In the genomic region with DNA sequence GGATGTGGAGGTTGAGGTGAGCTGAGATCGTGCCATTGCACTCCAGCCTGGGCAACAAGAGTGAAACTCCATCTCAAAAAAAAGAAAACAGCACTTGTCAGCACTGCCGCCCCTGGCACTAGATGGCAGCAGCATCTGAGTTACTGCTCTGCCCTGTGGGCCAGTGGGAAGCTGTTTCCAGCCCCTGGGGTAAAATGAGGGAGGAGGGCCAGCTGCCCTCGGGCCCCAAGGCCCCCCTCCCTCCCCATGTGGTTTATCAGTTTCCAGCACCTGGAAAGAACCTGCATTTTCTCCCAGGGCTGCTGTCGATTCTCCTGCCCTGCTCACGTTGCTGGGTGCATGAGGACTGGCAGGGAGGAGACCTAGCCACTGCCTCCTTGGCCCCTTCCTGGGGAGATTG, we compare ENCODE assay signal across 1 cellular context.
TF ChIP-seq lines count a peak whose summit lies in the region.

No MANE protein-coding gene starts in this region.

TF ChIP-seq in GM12878, 131 proteins besides CTCF, POLR2A, EP300 and RAD21 (continued from another document):
- TF ChIP-seq, protein P1, sequence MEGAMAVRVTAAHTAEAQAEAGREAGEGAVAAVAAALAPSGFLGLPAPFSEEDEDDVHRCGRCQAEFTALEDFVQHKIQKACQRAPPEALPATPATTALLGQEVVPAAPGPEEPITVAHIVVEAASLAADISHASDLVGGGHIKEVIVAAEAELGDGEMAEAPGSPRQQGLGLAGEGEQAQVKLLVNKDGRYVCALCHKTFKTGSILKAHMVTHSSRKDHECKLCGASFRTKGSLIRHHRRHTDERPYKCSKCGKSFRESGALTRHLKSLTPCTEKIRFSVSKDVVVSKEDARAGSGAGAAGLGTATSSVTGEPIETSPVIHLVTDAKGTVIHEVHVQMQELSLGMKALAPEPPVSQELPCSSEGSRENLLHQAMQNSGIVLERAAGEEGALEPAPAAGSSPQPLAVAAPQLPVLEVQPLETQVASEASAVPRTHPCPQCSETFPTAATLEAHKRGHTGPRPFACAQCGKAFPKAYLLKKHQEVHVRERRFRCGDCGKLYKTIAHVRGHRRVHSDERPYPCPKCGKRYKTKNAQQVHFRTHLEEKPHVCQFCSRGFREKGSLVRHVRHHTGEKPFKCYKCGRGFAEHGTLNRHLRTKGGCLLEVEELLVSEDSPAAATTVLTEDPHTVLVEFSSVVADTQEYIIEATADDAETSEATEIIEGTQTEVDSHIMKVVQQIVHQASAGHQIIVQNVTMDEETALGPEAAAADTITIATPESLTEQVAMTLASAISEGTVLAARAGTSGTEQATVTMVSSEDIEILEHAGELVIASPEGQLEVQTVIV (IDR thresholded peaks at IDR 0.05; ENCODE audit: borderline replicate concordance, partially characterized antibody), result no peak
- TF ChIP-seq RBBP5 (conservative IDR thresholded peaks at IDR 0.05), result no peak
- no peak for TF ChIP-seq SIN3A (IDR thresholded peaks at IDR 0.05; ENCODE audit: low read depth, low read length)
- TF ChIP-seq SMC3 (IDR thresholded peaks at IDR 0.05; ENCODE audit: borderline replicate concordance, low read length), result 0 out of 2 replicates have a peak, but pooled peaks have one; percentile 8
- no peak for TF ChIP-seq NR2C2 (IDR thresholded peaks at IDR 0.05; ENCODE audit: borderline replicate concordance, control insufficient read depth, insufficient read length, low read depth)
TF ChIP-seq in GM12878: peak in this region for 1.
